Comparison of ENCODE assay signal across 9 cellular contexts in genomic region chr9:122324665-122325064, GRCh38. TPM values are rescaled to one million over a fixed set of nuclear protein-coding genes. Genes with fewer than 3 reads are reported as not detected.
DNase-seq lines count a peak whose midpoint lies in the region; ATAC-seq, FAIRE-seq and TF ChIP-seq lines count a peak whose summit lies in the region.
"Not testable (repeated sequence)": the region's sequence is repeated elsewhere in the genome, so short reads cannot be mapped to it uniquely, and the experiment has no call there.
"Had no signal": no experiment of that assay in that cellular context is flagged by ENCODE, and none has a peak within 500 bp of the region (broad histone marks: within the 10 kb centered on the region; RNA-seq: fewer than 3 reads in every experiment).

No MANE protein-coding gene starts in this region.

- H2AK9ac ChIP-seq in IMR-90 (replicated peaks; ENCODE audit: low read depth, low read length, poor library complexity) = not testable (repeated sequence)

- not testable (repeated sequence) for TF ChIP-seq CTCF in IMR-90 (conservative IDR thresholded peaks at IDR 0.05; ENCODE audit: low read depth, low read length); endothelial cell of umbilical vein (IDR thresholded peaks at IDR 0.05; ENCODE audit: extremely low read depth in 1 of 2, insufficient read depth in 1 of 2, low read depth in 1 of 2, low read length in 2 of 2); gastroesophageal sphincter (IDR thresholded peaks at IDR 0.05); right lobe of liver (IDR thresholded peaks at IDR 0.05)

- POLR2A ChIA-PET in IMR-90 (lab: Charles Lee; ENCODE audit: unreplicated experiment); endothelial cell of umbilical vein (lab: Charles Lee): not testable (repeated sequence)

- in situ Hi-C loops in IMR-90 (cut with MboI; ENCODE audit: low sequenced_read_pairs) = not testable (repeated sequence)

- dilution Hi-C loops in IMR-90 (cut with HindIII; ENCODE audit: low sequenced_read_pairs, unreplicated experiment); endothelial cell of umbilical vein (cut with MboI; ENCODE audit: extremely low pct_ligation_motif_present, low sequenced_read_pairs): not testable (repeated sequence)

- H3K36me3 Mint-ChIP-seq in activated naive CD8-positive, alpha-beta T cell treated with anti-CD3 and anti-CD28 coated beads, Interleukin-2, amount 50 U/mL, for 24 hours (ENCODE audit: low read depth) = peaks cover 35% of the 10 kb centered on the region
- peaks cover 56% of the 10 kb centered on the region for H3K36me3 Mint-ChIP-seq in stimulated activated effector memory CD8-positive, alpha-beta T cell treated with anti-CD3 and anti-CD28 coated beads, Interleukin-12 subunit alpha, Interleukin-12 subunit beta, amount 100 ng/mL, for 72 hours

- not testable (repeated sequence) for FAIRE-seq in endothelial cell of umbilical vein (lab: Jason Lieb, UNC)

- not testable (repeated sequence) for H2AK5ac ChIP-seq in IMR-90 (ENCODE audit: low read depth, low read length)

- H2BK120ac ChIP-seq in IMR-90 (ENCODE audit: low read depth, low read length) = not testable (repeated sequence)

- H3K27me3 Mint-ChIP-seq in activated naive CD8-positive, alpha-beta T cell treated with anti-CD3 and anti-CD28 coated beads, Interleukin-2, amount 50 U/mL, for 24 hours = not testable (repeated sequence)

- not testable (repeated sequence) for TF ChIP-seq EP300 in gastroesophageal sphincter (IDR thresholded peaks at IDR 0.05)

- H3K4me3 Mint-ChIP-seq in activated naive CD8-positive, alpha-beta T cell treated with anti-CD3 and anti-CD28 coated beads, Interleukin-2, amount 50 U/mL, for 24 hours; stimulated activated effector memory CD8-positive, alpha-beta T cell treated with anti-CD3 and anti-CD28 coated beads, Interleukin-12 subunit alpha, Interleukin-12 subunit beta, amount 100 ng/mL, for 72 hours: not testable (repeated sequence)

- not testable (repeated sequence) for H3K4me1 Mint-ChIP-seq in activated naive CD8-positive, alpha-beta T cell treated with anti-CD3 and anti-CD28 coated beads, Interleukin-2, amount 50 U/mL, for 24 hours; stimulated activated effector memory CD8-positive, alpha-beta T cell treated with anti-CD3 and anti-CD28 coated beads, Interleukin-12 subunit alpha, Interleukin-12 subunit beta, amount 100 ng/mL, for 72 hours

- not testable (repeated sequence) for H3K56ac ChIP-seq in IMR-90 (ENCODE audit: extremely low read depth, insufficient read depth, low read length)

- not testable (repeated sequence) for H3K9me3 ChIP-seq in IMR-90 (ENCODE audit: control insufficient read depth, insufficient read depth, low read length); endothelial cell of umbilical vein (replicated peaks; ENCODE audit: control insufficient read depth, insufficient read depth, low read length); gastroesophageal sphincter; right lobe of liver; muscle layer of colon (ENCODE audit: low read length)

- H3K79me2 ChIP-seq in endothelial cell of umbilical vein (ENCODE audit: control insufficient read depth, insufficient read depth, low read length) = not testable (repeated sequence)

- peak overlapping the region; percentile 3 for H3K27ac Mint-ChIP-seq in activated naive CD8-positive, alpha-beta T cell treated with anti-CD3 and anti-CD28 coated beads, Interleukin-2, amount 50 U/mL, for 24 hours
- H3K27ac Mint-ChIP-seq in stimulated activated effector memory CD8-positive, alpha-beta T cell treated with anti-CD3 and anti-CD28 coated beads, Interleukin-12 subunit alpha, Interleukin-12 subunit beta, amount 100 ng/mL, for 72 hours = peak overlapping the region; percentile 53

- H3K79me1 ChIP-seq in IMR-90 (ENCODE audit: low read depth in 1 of 2, low read length in 2 of 2) = not testable (repeated sequence)

- not testable (repeated sequence) for H3K18ac ChIP-seq in IMR-90 (ENCODE audit: low read depth, low read length)

- not testable (repeated sequence) for H3K9ac ChIP-seq in IMR-90 (ENCODE audit: low read depth, low read length); endothelial cell of umbilical vein (replicated peaks; ENCODE audit: extremely low read depth, insufficient read depth, low read length); muscle layer of colon (ENCODE audit: low read length)

- ATAC-seq in IMR-90 (ENCODE audit: low read depth); activated naive CD8-positive, alpha-beta T cell treated with anti-CD3 and anti-CD28 coated beads, Interleukin-2, amount 50 U/mL, for 24 hours; gastroesophageal sphincter; stimulated activated effector memory CD8-positive, alpha-beta T cell treated with anti-CD3 and anti-CD28 coated beads, Interleukin-12 subunit alpha, Interleukin-12 subunit beta, amount 100 ng/mL, for 72 hours: not testable (repeated sequence)
- ATAC-seq in right lobe of liver = peak; percentile 52 to 77 (median 64)

- H3K14ac ChIP-seq in IMR-90 (replicated peaks; ENCODE audit: low read depth, low read length) = not testable (repeated sequence)

- not testable (repeated sequence) for H4K91ac ChIP-seq in IMR-90 (ENCODE audit: insufficient read depth, low read depth, low read length)

- not testable (repeated sequence) for H3K27me3 ChIP-seq in IMR-90 (ENCODE audit: control insufficient read depth, insufficient read depth, low read length); endothelial cell of umbilical vein (ENCODE audit: control insufficient read depth in 2 of 2, insufficient read depth in 2 of 2, low read length in 2 of 2); gastroesophageal sphincter; right lobe of liver; muscle layer of colon (ENCODE audit: control insufficient read depth in 1 of 2, insufficient read depth in 2 of 2, low read length in 2 of 2)

- intact Hi-C loops in IMR-90 (cut with micrococcal nuclease); endothelial cell of umbilical vein (cut with micrococcal nuclease); right lobe of liver (cut with DNase I): not testable (repeated sequence)

- H3K4me3 ChIP-seq in IMR-90 (ENCODE audit: insufficient read depth, low read depth, low read length); endothelial cell of umbilical vein (replicated peaks in 1 of 3; ENCODE audit: insufficient read depth in 1 of 3, low read depth in 1 of 3, low read length in 3 of 3); gastroesophageal sphincter; right lobe of liver; muscle layer of colon (ENCODE audit: low read depth in 1 of 2, low read length in 2 of 2): not testable (repeated sequence)

- no CpG with 5 or more reads among the region's 1 CpG for WGBS in IMR-90 (ENCODE audit: extremely low coverage in 2 of 2, insufficient read length in 1 of 2), 2 experiments
- 22% methylated on average over 1 of the region's 1 CpG; no CpG with 5 or more reads in 1 of the 2 donors for WGBS in gastroesophageal sphincter (ENCODE audit: low coverage in 1 of 2), 2 donors
- 20% methylated on average over 1 of the region's 1 CpG for WGBS in right lobe of liver (ENCODE audit: insufficient coverage, low coverage, low lambda C conversion rate, missing lambda C conversion rate)

- H2BK20ac ChIP-seq in IMR-90 (ENCODE audit: low read depth, low read length) = peak overlapping the region; percentile 27; the same call in 1 of the 2 replicates

- H3K9me1 ChIP-seq in IMR-90 (ENCODE audit: insufficient read depth, low read length) = peaks cover 16% of the 10 kb centered on the region
- not testable (repeated sequence) for H3K9me1 ChIP-seq in endothelial cell of umbilical vein (replicated peaks; ENCODE audit: control insufficient read depth, extremely low read depth, insufficient read depth, low read length)

- peak overlapping the region; percentile 37 for H2BK5ac ChIP-seq in IMR-90 (ENCODE audit: low read depth, low read length, poor library complexity, severe bottlenecking)

- TF ChIP-seq POLR2A in IMR-90 (IDR thresholded peaks at IDR 0.05; ENCODE audit: low read depth, low read length); endothelial cell of umbilical vein (IDR thresholded peaks at IDR 0.05; ENCODE audit: low read depth, low read length); gastroesophageal sphincter (IDR thresholded peaks at IDR 0.05); right lobe of liver (IDR thresholded peaks at IDR 0.05): not testable (repeated sequence)

- H3K4me1 ChIP-seq in IMR-90 (ENCODE audit: control insufficient read depth, insufficient read depth, low read length) (peaks cover 11% of the 10 kb centered on the region), endothelial cell of umbilical vein (ENCODE audit: control insufficient read depth, extremely low read depth, insufficient read depth, low read length) (peaks cover 16% of the 10 kb centered on the region), gastroesophageal sphincter (peaks cover 7 to 63% (median 15%) of the 10 kb centered on the region in 3 donors), right lobe of liver (peaks cover 0 to 13% (median 3%) of the 10 kb centered on the region in 4 donors), muscle layer of colon (ENCODE audit: insufficient read depth, low read length) (peaks cover 34% of the 10 kb centered on the region)

- not testable (repeated sequence) for DNase-seq in IMR-90; activated naive CD8-positive, alpha-beta T cell treated with anti-CD3 and anti-CD28 coated beads, Interleukin-2, amount 50 U/mL, for 24 hours; endothelial cell of umbilical vein (ENCODE audit: low read depth, low spot score); right lobe of liver; stimulated activated effector memory CD8-positive, alpha-beta T cell treated with anti-CD3 and anti-CD28 coated beads, Interleukin-12 subunit alpha, Interleukin-12 subunit beta, amount 100 ng/mL, for 72 hours (ENCODE audit: low spot score in 2 of 2)
- DNase-seq in NOMO-1 treated with DMSO at 0.1 percent for 48 hours (lab: John Stamatoyannopoulos, UW; ENCODE audit: unreplicated experiment) = peak; percentile 10

- H4K5ac ChIP-seq in IMR-90 (ENCODE audit: low read depth, low read length) = not testable (repeated sequence)

- 0 out of 4 replicates have a peak overlapping the region, but pooled peaks of 1 of the 2 experiments have one; percentile 0 for H4K8ac ChIP-seq in IMR-90 (ENCODE audit: low read depth in 2 of 2, low read length in 2 of 2)

- H3K23ac ChIP-seq in IMR-90 (ENCODE audit: low read depth, low read length) = not testable (repeated sequence)

- not testable (repeated sequence) for H3K9me3 Mint-ChIP-seq in activated naive CD8-positive, alpha-beta T cell treated with anti-CD3 and anti-CD28 coated beads, Interleukin-2, amount 50 U/mL, for 24 hours; stimulated activated effector memory CD8-positive, alpha-beta T cell treated with anti-CD3 and anti-CD28 coated beads, Interleukin-12 subunit alpha, Interleukin-12 subunit beta, amount 100 ng/mL, for 72 hours

- CTCF ChIA-PET in IMR-90 (lab: Yijun Ruan, JAX) = not testable (repeated sequence)
- CTCF ChIA-PET in endothelial cell of umbilical vein (lab: Charles Lee) = interaction anchor here (0.8 to 1.3 kb wide), 3 partner anchors 16 to 180 kb away, joined by 3 read pairs; no protein-coding TSS in a partner anchor

- H2AFZ ChIP-seq in IMR-90 (replicated peaks; ENCODE audit: low read length, poor library complexity); endothelial cell of umbilical vein (ENCODE audit: low read depth, low read length): not testable (repeated sequence)

- H3K36me3 ChIP-seq in IMR-90 (ENCODE audit: control insufficient read depth, insufficient read depth, low read length) (peaks cover 11% of the 10 kb centered on the region), gastroesophageal sphincter (peaks cover 0 to 30% of the 10 kb centered on the region in 2 donors), right lobe of liver (peaks cover 0 to 24% (median 5%) of the 10 kb centered on the region in 4 donors), muscle layer of colon (ENCODE audit: insufficient read depth, low read length) (peaks cover 19% of the 10 kb centered on the region)
- not testable (repeated sequence) for H3K36me3 ChIP-seq in endothelial cell of umbilical vein (ENCODE audit: control insufficient read depth in 2 of 2, extremely low read depth in 1 of 2, insufficient read depth in 2 of 2, low read length in 2 of 2)

- not testable (repeated sequence) for H2BK15ac ChIP-seq in IMR-90 (ENCODE audit: low read depth, low read length)

- BruUV-seq in IMR-90 (replicated peaks; lab: Mats Ljungman, UMichigan); endothelial cell of umbilical vein (replicated peaks; lab: Mats Ljungman, UMichigan): not testable (repeated sequence)

- TF ChIP-seq RAD21 in IMR-90 (IDR thresholded peaks at IDR 0.05; ENCODE audit: low read length) = not testable (repeated sequence)

- peak overlapping the region; percentile 21; the same call in 1 of the 2 replicates for H3K4ac ChIP-seq in IMR-90 (ENCODE audit: low read depth, low read length)

- H3K4me2 ChIP-seq in IMR-90 (ENCODE audit: low read depth, low read length) = not testable (repeated sequence)
- peak overlapping the region; percentile 50 for H3K4me2 ChIP-seq in endothelial cell of umbilical vein (ENCODE audit: insufficient read depth, low read length)

- peaks cover 11% of the 10 kb centered on the region; the same call in 1 of the 2 replicates for H4K20me1 ChIP-seq in IMR-90 (ENCODE audit: insufficient read depth, low read length)
- not testable (repeated sequence) for H4K20me1 ChIP-seq in endothelial cell of umbilical vein (replicated peaks; ENCODE audit: control insufficient read depth, extremely low read depth, insufficient read depth, low read length)

- not testable (repeated sequence) for H3K27ac ChIP-seq in IMR-90 (ENCODE audit: insufficient read depth, low read length); endothelial cell of umbilical vein (ENCODE audit: insufficient read depth, low read depth, low read length)
- peak overlapping the region in 3 of 4 donors; percentile 6 to 52 (median 45) for H3K27ac ChIP-seq in gastroesophageal sphincter
- peak overlapping the region in 2 of 3 donors; percentile 27 to 43 for H3K27ac ChIP-seq in right lobe of liver
- H3K27ac ChIP-seq in muscle layer of colon (ENCODE audit: low read depth, low read length) = peak overlapping the region; percentile 19

RNA-seq across cellular contexts. Expression of gene PTGS1, which starts 46.2 kb away (rescaled TPM):
- total RNA-seq in IMR-90 (2012; rRNA removed) (21.1 and 24.7 TPM in 2 replicates), endothelial cell of umbilical vein (14.6 and 45.2 TPM in 2 replicates), gastroesophageal sphincter (100 to 1,000 TPM in 1 of 4 donors, 10 to 100 TPM in 3; 15.8 to 154 (median 46.4) TPM), right lobe of liver (1 to 10 TPM; 1.7 to 3.6 (median 2.4) TPM)
- polyA plus RNA-seq in IMR-90 (2012; rRNA removed) (33.9 and 38.3 TPM in 2 replicates), endothelial cell of umbilical vein (37.6 and 43.9 TPM in 2 replicates)
- polyA plus RNA-seq in IMR-90 (2012; cell fraction: cytosol; rRNA removed) = 32.1 and 51.8 TPM in 2 replicates
- polyA plus RNA-seq in IMR-90 (2012; cell fraction: nucleus; rRNA removed; ENCODE audit: low replicate concordance) = 40.2 and 55.2 TPM in 2 replicates
- polyA plus RNA-seq in endothelial cell of umbilical vein (2011; cell fraction: cytosol; rRNA removed) = 27.8 and 31.2 TPM in 2 replicates
- 30.7 and 40.6 TPM in 2 replicates for polyA plus RNA-seq in endothelial cell of umbilical vein (2011; cell fraction: nucleus; rRNA removed)
- polyA plus RNA-seq in endothelial cell of umbilical vein (2012) = 43.2 and 61.0 TPM in 2 replicates
- 37.7 and 53.6 TPM in 2 replicates for polyA minus RNA-seq in endothelial cell of umbilical vein
- polyA minus RNA-seq in endothelial cell of umbilical vein (2011; cell fraction: cytosol; rRNA and poly(A)+ RNA removed) = 3.9 TPM
- 8.8 and 9.8 TPM in 2 replicates for polyA minus RNA-seq in endothelial cell of umbilical vein (2011; cell fraction: nucleus; rRNA and poly(A)+ RNA removed)
- polyA plus RNA-seq: CD8-positive, alpha-beta memory T cell had no signal

RNA-seq across cellular contexts. Expression of gene MRRF, which starts 60.0 kb away (rescaled TPM):
- 35.8 and 38.0 TPM in 2 replicates for total RNA-seq in IMR-90 (2012; rRNA removed)
- polyA plus RNA-seq in IMR-90 (2012; rRNA removed) = 27.1 and 32.1 TPM in 2 replicates
- 6.7 and 9.3 TPM in 2 replicates for polyA plus RNA-seq in IMR-90 (2012; cell fraction: cytosol; rRNA removed)
- 10.8 and 60.6 TPM in 2 replicates for polyA plus RNA-seq in IMR-90 (2012; cell fraction: nucleus; rRNA removed; ENCODE audit: low replicate concordance)
- total RNA-seq in endothelial cell of umbilical vein = 36.4 and 36.5 TPM in 2 replicates
- 24.2 and 27.2 TPM in 2 replicates for polyA plus RNA-seq in endothelial cell of umbilical vein
- 36.8 and 37.1 TPM in 2 replicates for polyA plus RNA-seq in endothelial cell of umbilical vein (2011; cell fraction: cytosol; rRNA removed)
- 67.3 and 78.8 TPM in 2 replicates for polyA plus RNA-seq in endothelial cell of umbilical vein (2011; cell fraction: nucleus; rRNA removed)
- 26.9 and 44.5 TPM in 2 replicates for polyA plus RNA-seq in endothelial cell of umbilical vein (2012)
- 57.9 and 74.1 TPM in 2 replicates for polyA minus RNA-seq in endothelial cell of umbilical vein
- 49.5 TPM for polyA minus RNA-seq in endothelial cell of umbilical vein (2011; cell fraction: cytosol; rRNA and poly(A)+ RNA removed)
- 36.4 and 53.4 TPM in 2 replicates for polyA minus RNA-seq in endothelial cell of umbilical vein (2011; cell fraction: nucleus; rRNA and poly(A)+ RNA removed)
- total RNA-seq in gastroesophageal sphincter = 10 to 100 TPM; 24.1 to 38.0 (median 29.7) TPM
- 10 to 100 TPM; 17.4 to 34.0 (median 22.6) TPM for total RNA-seq in right lobe of liver
